In the genomic region with DNA sequence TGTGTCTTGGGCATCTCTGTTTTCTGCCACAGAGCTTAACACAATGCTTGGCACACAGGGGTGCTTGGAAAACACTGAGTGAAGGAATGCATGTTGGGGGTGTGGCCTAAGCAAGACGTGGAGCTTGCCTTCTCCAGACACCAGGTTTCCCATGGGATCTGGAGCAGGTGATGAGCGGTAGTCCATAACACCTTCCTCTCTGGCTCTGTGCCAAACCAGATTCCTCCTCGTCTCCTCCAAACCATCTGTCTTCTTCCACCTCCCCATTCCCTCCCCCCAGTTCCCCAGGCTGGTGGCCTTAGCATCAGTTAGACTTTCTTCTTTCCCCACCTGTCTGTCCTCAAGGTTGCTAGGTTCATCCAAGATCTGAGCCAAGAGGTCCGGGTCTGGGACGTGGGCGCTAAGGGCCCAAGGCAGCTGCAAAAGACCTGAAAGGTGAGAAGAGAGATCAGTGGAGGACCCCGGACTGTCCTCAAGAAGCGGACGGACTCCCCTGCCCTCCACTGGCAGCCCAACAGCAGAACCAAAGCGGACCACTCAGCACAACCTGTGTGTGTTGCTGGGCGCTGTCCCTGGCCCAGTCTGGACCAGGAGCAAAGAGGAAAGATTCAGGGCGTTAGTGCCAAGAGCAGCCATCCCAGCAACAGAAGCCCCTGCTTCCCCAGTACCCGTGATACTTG, we compare ENCODE assay signal across 12 cellular contexts. TPM values are rescaled to one million over a fixed set of nuclear protein-coding genes. Genes with fewer than 3 reads are reported as not detected.
DNase-seq lines count a peak whose midpoint lies in the region; ATAC-seq, FAIRE-seq and TF ChIP-seq lines count a peak whose summit lies in the region.
"Had no signal": no experiment of that assay in that cellular context is flagged by ENCODE, and none has a peak within 500 bp of the region (broad histone marks: within the 10 kb centered on the region; RNA-seq: fewer than 3 reads in every experiment).

No MANE protein-coding gene starts in this region.

- DNase-seq in MCF 10A (ENCODE audit: unreplicated experiment) (no peak), breast epithelium (ENCODE audit: low spot score in 2 of 2) (no peak), WERI-Rb-1 (peak; percentile 57), type B pancreatic cell (ENCODE audit: extremely low spot score, unreplicated experiment) (no peak), GM12891 (ENCODE audit: insufficient read length, low spot score) (no peak), GOT3 (lab: John Stamatoyannopoulos, UW) (no peak), lower lobe of right lung (no peak)
- DNase-seq: cerebellar nuclear complex, KG1 had no signal

- no peak for FAIRE-seq in GM12891 (lab: Jason Lieb, UNC)
- FAIRE-seq: GM12878 had no signal

- TF ChIP-seq CTCF in MCF 10A (IDR thresholded peaks at IDR 0.05; ENCODE audit: unreplicated experiment) (no peak), breast epithelium (IDR thresholded peaks at IDR 0.05) (no peak), WERI-Rb-1 (IDR thresholded peaks at IDR 0.05; ENCODE audit: low read depth, low read length) (no peak), type B pancreatic cell (conservative IDR thresholded peaks at IDR 0.05) (no peak), lower lobe of right lung (IDR thresholded peaks at IDR 0.05) (no peak)

- H3K27me3 Mint-ChIP-seq in MCF 10A (ENCODE audit: insufficient read depth, unreplicated experiment), result peaks cover 48% of the 10 kb centered on the region
- no peaks in the 10 kb centered on the region for H3K27me3 Mint-ChIP-seq in type B pancreatic cell

- no TSS peak for BruUV-seq in MCF 10A (replicated peaks; lab: Mats Ljungman, UMichigan)

- peak overlapping the region; percentile 48 for H3K9ac ChIP-seq in iPS-18a (ENCODE audit: low read length)

- ATAC-seq in lower lobe of right lung, result no peak
- ATAC-seq: GM12878 had no signal

- H3K9me3 Mint-ChIP-seq in MCF 10A (ENCODE audit: unreplicated experiment), result no peaks in the 10 kb centered on the region
- H3K9me3 Mint-ChIP-seq in type B pancreatic cell, result peaks cover 4% of the 10 kb centered on the region

- H3K36me3 Mint-ChIP-seq in MCF 10A (ENCODE audit: insufficient read depth, unreplicated experiment) (peaks cover 5% of the 10 kb centered on the region), type B pancreatic cell (no peaks in the 10 kb centered on the region)

- H3K4me1 ChIP-seq in breast epithelium (peaks cover 0 to 3% of the 10 kb centered on the region in 2 donors), iPS-18a (ENCODE audit: control insufficient read depth, low read depth, low read length) (peaks cover 42% of the 10 kb centered on the region), lower lobe of right lung (peaks cover 21% of the 10 kb centered on the region)

- H3K4me1 Mint-ChIP-seq in MCF 10A (ENCODE audit: insufficient read depth, unreplicated experiment) (peaks cover 5% of the 10 kb centered on the region), type B pancreatic cell (ENCODE audit: unreplicated experiment) (peaks cover 34% of the 10 kb centered on the region)

- CTCF ChIA-PET in MCF 10A (lab: Yijun Ruan, JAX), result interaction anchor here (0.5 to 1.1 kb wide), 2 partner anchors 96 to 124 kb away, joined by 3 read pairs; no protein-coding TSS in a partner anchor

- H3K4me3 ChIP-seq in breast epithelium, result no peak overlapping the region
- H3K4me3 ChIP-seq in WERI-Rb-1 (ENCODE audit: low read depth, low read length), result no peak overlapping the region
- H3K4me3 ChIP-seq in iPS-18a (ENCODE audit: low read length), result peak overlapping the region; percentile 84
- no peak overlapping the region for H3K4me3 ChIP-seq in lower lobe of right lung

- H3K27me3 ChIP-seq in breast epithelium, result no peaks in the 10 kb centered on the region
- no peaks in the 10 kb centered on the region for H3K27me3 ChIP-seq in WERI-Rb-1 (ENCODE audit: insufficient read depth, low read depth, severe bottlenecking)
- H3K27me3 ChIP-seq in iPS-18a (ENCODE audit: control insufficient read depth, insufficient read depth, low read length), result peaks cover 7% of the 10 kb centered on the region
- H3K27me3 ChIP-seq in lower lobe of right lung (ENCODE audit: low read depth), result peaks cover 37% of the 10 kb centered on the region

- H3K9me3 ChIP-seq in breast epithelium, result no peaks in the 10 kb centered on the region
- H3K9me3 ChIP-seq in WERI-Rb-1 (ENCODE audit: severe bottlenecking), result no peaks in the 10 kb centered on the region
- H3K9me3 ChIP-seq in iPS-18a (ENCODE audit: control insufficient read depth, low read depth, low read length), result no peaks in the 10 kb centered on the region
- no peaks in the 10 kb centered on the region for H3K9me3 ChIP-seq in lower lobe of right lung

- H3K27ac ChIP-seq in breast epithelium (no peak overlapping the region), WERI-Rb-1 (peak overlapping the region; percentile 76), iPS-18a (ENCODE audit: low read length) (no peak overlapping the region), lower lobe of right lung (no peak overlapping the region)
- H3K27ac ChIP-seq: SJCRH30 had no signal

- no peak overlapping the region for H3K27ac Mint-ChIP-seq in MCF 10A (ENCODE audit: low read depth, unreplicated experiment)
- H3K27ac Mint-ChIP-seq in type B pancreatic cell, result peak overlapping the region; percentile 70

- peak overlapping the region; percentile 88 for H3K4me3 Mint-ChIP-seq in MCF 10A (ENCODE audit: unreplicated experiment)
- H3K4me3 Mint-ChIP-seq in type B pancreatic cell, result peak overlapping the region; percentile 96

- intact Hi-C loops in MCF 10A (cut with micrococcal nuclease), result no loop called here
- intact Hi-C loops in breast epithelium (cut with DNase I; ENCODE audit: low total_unique reads), result no loop called here
- intact Hi-C loops in lower lobe of right lung (cut with DNase I), result no loop called here

- TF ChIP-seq POLR2A in breast epithelium (IDR thresholded peaks at IDR 0.05), result no peak
- no peak for TF ChIP-seq POLR2A in GM12891 (IDR thresholded peaks at IDR 0.05; ENCODE audit: low read depth, low read length)

- H3K36me3 ChIP-seq in breast epithelium (no peaks in the 10 kb centered on the region), WERI-Rb-1 (peaks cover 7% of the 10 kb centered on the region), iPS-18a (ENCODE audit: control insufficient read depth, low read depth, low read length) (no peaks in the 10 kb centered on the region), lower lobe of right lung (no peaks in the 10 kb centered on the region)
- H3K36me3 ChIP-seq: SJCRH30 had no signal

- POLR2A ChIA-PET in MCF 10A (lab: Yijun Ruan, JAX), result interaction anchor here (1.3 kb wide), 1 partner anchor 11 kb away, joined by 3 read pairs; no protein-coding TSS in a partner anchor

TF ChIP-seq in GM12891, 5 proteins besides CTCF, POLR2A, EP300 and RAD21:
- TF ChIP-seq POU2F2 (IDR thresholded peaks at IDR 0.05; ENCODE audit: low read depth, low read length) (no peak), POLR2AphosphoS5 (IDR thresholded peaks at IDR 0.05; ENCODE audit: low read depth, low read length) (no peak), PAX5 (IDR thresholded peaks at IDR 0.05; ENCODE audit: insufficient read depth, low read length, severe bottlenecking) (no peak), TAF1 (IDR thresholded peaks at IDR 0.05; ENCODE audit: low read depth, low read length) (no peak), SPI1 (IDR thresholded peaks at IDR 0.05; ENCODE audit: low read depth, low read length) (no peak)

RNA-seq across cellular contexts. Expression of gene ITM2C, which starts 1.2 kb away (rescaled TPM):
- total RNA-seq in MCF 10A (2022), result 20.4 and 21.9 TPM in 2 replicates
- total RNA-seq in breast epithelium, result 10 to 100 TPM; 24.5 to 46.2 (median 36.3) TPM
- 211 and 285 TPM in 2 replicates for total RNA-seq in type B pancreatic cell (ENCODE audit: low replicate concordance)
- polyA plus RNA-seq in GM12891 (2012; ENCODE audit: low read depth, missing spikeins), result 117 TPM
- total RNA-seq in lower lobe of right lung, result 27.6 TPM
